In the genomic region with DNA sequence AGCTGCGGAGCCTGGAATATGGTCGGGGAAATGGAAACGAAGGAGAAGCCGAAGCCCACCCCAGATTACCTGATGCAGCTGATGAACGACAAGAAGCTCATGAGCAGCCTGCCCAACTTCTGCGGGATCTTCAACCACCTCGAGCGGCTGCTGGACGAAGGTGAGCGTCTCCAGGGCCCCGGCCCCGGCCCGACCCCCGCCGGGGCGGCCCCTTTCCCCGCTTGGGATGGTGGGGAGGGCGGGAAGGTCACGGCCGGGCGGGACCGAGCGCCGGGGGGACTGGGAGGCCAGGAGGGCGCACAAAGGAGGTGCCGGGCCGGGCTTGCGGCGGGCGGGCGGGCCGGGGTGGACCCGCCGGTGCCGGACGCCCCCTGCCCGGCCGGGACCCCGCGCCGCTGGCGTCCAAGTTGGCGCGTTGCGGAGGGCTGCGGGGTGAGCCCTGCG, we compare ENCODE assay signal across 8 cellular contexts. TPM values are rescaled to one million over a fixed set of nuclear protein-coding genes. Genes with fewer than 3 reads are reported as not detected.
A peak's percentile ranks its signal among the peaks of the same experiment; 100 is the strongest.
DNase-seq lines count a peak whose midpoint lies in the region; ATAC-seq and TF ChIP-seq lines count a peak whose summit lies in the region.

No MANE protein-coding gene starts in this region.

- no peaks in the 10 kb centered on the region for H3K36me3 ChIP-seq in SK-N-MC (ENCODE audit: insufficient read depth, low read length)

- H3K4me1 Mint-ChIP-seq in CD14-positive monocyte: peaks cover 42% of the 10 kb centered on the region
- H3K4me1 Mint-ChIP-seq in naive B cell: peaks cover 41 to 60% (median 44%) of the 10 kb centered on the region in 3 donors

- peaks cover 5 to 11% of the 10 kb centered on the region in 2 donors for H3K36me3 Mint-ChIP-seq in CD14-positive monocyte
- H3K36me3 Mint-ChIP-seq in naive B cell: no peaks in the 10 kb centered on the region

- H3K4me3 Mint-ChIP-seq in CD14-positive monocyte (peak overlapping the region; percentile 81 to 82), naive B cell (peak overlapping the region; percentile 82 to 93 (median 91))

- intact Hi-C loops in CD14-positive monocyte (cut with micrococcal nuclease): no loop called here

- H3K4me3 ChIP-seq in SK-N-MC: peak overlapping the region; percentile 82

- no peaks in the 10 kb centered on the region for H3K9me3 ChIP-seq in SK-N-MC (ENCODE audit: low read depth, low read length)

- H3K9me3 Mint-ChIP-seq in CD14-positive monocyte (peaks cover 0 to 3% (median 0%) of the 10 kb centered on the region in 7 donors), naive B cell (no peaks in the 10 kb centered on the region)

- DNase-seq in CD14-positive monocyte (ENCODE audit: low spot score) (no peak), SK-N-MC (ENCODE audit: low read depth, low spot score) (no peak), naive B cell (peak; percentile 43), cerebellum (ENCODE audit: low spot score) (no peak), NCI-H2029 treated with DMSO at 0.1 percent for 48 hours (lab: John Stamatoyannopoulos, UW) (no peak), LoVo (ENCODE audit: low spot score) (no peak)

- H3K27ac ChIP-seq in SK-N-MC (no peak overlapping the region), cingulate gyrus (ENCODE audit: low read depth, low read length) (peak overlapping the region; percentile 97)

- H3K27me3 Mint-ChIP-seq in CD14-positive monocyte (ENCODE audit: low read depth in 3 of 3): peaks cover 0 to 3% (median 0%) of the 10 kb centered on the region in 3 donors
- peaks cover 0 to 3% (median 0%) of the 10 kb centered on the region in 3 donors for H3K27me3 Mint-ChIP-seq in naive B cell

- H3K27ac Mint-ChIP-seq in CD14-positive monocyte (peak overlapping the region; percentile 85 to 96 (median 93)), naive B cell (peak overlapping the region; percentile 85 to 95 (median 92))

- no peak for TF ChIP-seq CTCF in CD14-positive monocyte (IDR thresholded peaks at IDR 0.05)

- ATAC-seq in GM21737 (IDR thresholded peaks at IDR 0.05; ENCODE audit: unreplicated experiment) (peak; percentile 0), naive B cell (ENCODE audit: low read depth in 2 of 2) (no peak)

- peak overlapping the region; percentile 68 for H3K9ac ChIP-seq in SK-N-MC (ENCODE audit: insufficient read length)

RNA-seq across cellular contexts. Expression of a gene that starts 0.7 kb away (rescaled TPM):
- polyA plus RNA-seq in CD14-positive monocyte (10 to 100 TPM; 24.3 to 71.8 TPM), naive B cell (ENCODE audit: low read depth in 6 of 6) (10 to 100 TPM; 20.4 to 67.9 (median 26.6) TPM)
- total RNA-seq in cerebellum: 363 TPM
